14 cellular contexts compared by ENCODE assay signal in the genomic region with DNA sequence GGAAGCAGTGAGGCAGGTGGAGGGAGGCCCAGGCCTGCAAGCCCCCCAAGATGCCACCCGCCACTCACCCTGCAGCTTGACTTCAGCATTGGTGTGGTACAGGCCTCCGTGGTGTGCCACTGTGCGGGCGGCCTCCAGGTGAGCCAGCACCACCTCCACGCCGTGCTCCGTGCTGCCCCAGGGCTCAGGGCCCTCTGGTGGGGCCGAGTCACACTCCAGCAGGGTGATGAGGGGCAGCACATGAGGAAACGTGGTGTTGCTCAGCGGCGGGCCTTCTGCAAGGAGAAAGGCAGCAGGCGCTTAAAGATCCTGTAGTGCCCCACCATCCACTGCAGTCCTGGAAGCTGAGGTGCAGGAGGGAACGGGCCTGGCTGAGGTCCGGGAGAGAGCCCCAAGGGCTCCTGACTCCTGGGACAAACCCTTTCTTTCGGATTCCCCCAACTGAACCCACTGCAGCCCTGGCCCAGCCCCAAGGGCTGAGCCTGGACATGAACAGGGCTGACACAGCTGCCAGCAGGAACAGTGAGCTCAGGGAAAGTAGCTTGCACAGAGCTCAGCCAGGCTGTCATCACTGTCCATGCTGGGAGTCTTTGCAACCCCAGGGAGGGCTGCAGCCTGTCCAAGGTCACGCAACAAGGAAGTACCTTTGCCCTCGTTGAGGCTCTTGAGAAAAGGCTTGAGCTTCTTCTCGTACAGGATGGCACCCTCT. TPM values are rescaled to one million over a fixed set of nuclear protein-coding genes. Genes with fewer than 3 reads are reported as not detected.
DNase-seq lines count a peak whose midpoint lies in the region; ATAC-seq and TF ChIP-seq lines count a peak whose summit lies in the region.
"Had no signal": no experiment of that assay in that cellular context is flagged by ENCODE, and none has a peak within 500 bp of the region (broad histone marks: within the 10 kb centered on the region; RNA-seq: fewer than 3 reads in every experiment).

No MANE protein-coding gene starts in this region.

- POLR2A ChIA-PET in IMR-90 (lab: Charles Lee; ENCODE audit: unreplicated experiment): no interaction called here
- POLR2A ChIA-PET in CD8-positive, alpha-beta memory T cell (lab: Charles Lee): no interaction called here

- peak overlapping the region; percentile 82 to 91 for H3K27ac Mint-ChIP-seq in effector memory CD8-positive, alpha-beta T cell
- peak overlapping the region in 1 of 8 donors; percentile 68 for H3K27ac Mint-ChIP-seq in CD8-positive, alpha-beta memory T cell
- H3K27ac Mint-ChIP-seq: activated naive CD4-positive, alpha-beta T cell treated with anti-CD3 and anti-CD28 coated beads, Interleukin-2, amount 10 ng/mL, durations not matched to agents 7 days and 5 days; CD8-positive, alpha-beta T cell; HFFc6 had no signal

- no peak overlapping the region for H2BK120ac ChIP-seq in IMR-90 (ENCODE audit: low read depth, low read length)

- H3K9me3 Mint-ChIP-seq in effector memory CD8-positive, alpha-beta T cell: no peaks in the 10 kb centered on the region
- no peaks in the 10 kb centered on the region for H3K9me3 Mint-ChIP-seq in CD8-positive, alpha-beta memory T cell
- H3K9me3 Mint-ChIP-seq: activated naive CD4-positive, alpha-beta T cell treated with anti-CD3 and anti-CD28 coated beads, Interleukin-2, amount 10 ng/mL, durations not matched to agents 7 days and 5 days; CD8-positive, alpha-beta T cell; HFFc6 had no signal

- peak overlapping the region; percentile 56 for H2AFZ ChIP-seq in IMR-90 (replicated peaks; ENCODE audit: low read length, poor library complexity)

- H3K4me2 ChIP-seq in IMR-90 (ENCODE audit: low read depth, low read length): no peak overlapping the region

- H4K91ac ChIP-seq in IMR-90 (ENCODE audit: insufficient read depth, low read depth, low read length): no peak overlapping the region

- no peak for ATAC-seq in IMR-90 (ENCODE audit: low read depth)
- ATAC-seq in effector memory CD8-positive, alpha-beta T cell (replicated peaks): no peak
- ATAC-seq: CD8-positive, alpha-beta T cell had no signal

- 81% methylated on average over 13 of the region's 18 CpGs; no CpG with 5 or more reads in 1 of the 2 experiments for WGBS in IMR-90 (ENCODE audit: extremely low coverage in 2 of 2, insufficient read length in 1 of 2), 2 experiments
- WGBS in testis, 2 donors: 68 to 77% methylated on average over 8 to 18 of the region's 18 CpGs

- H3K36me3 Mint-ChIP-seq in effector memory CD8-positive, alpha-beta T cell (ENCODE audit: insufficient read depth): peaks cover 88% of the 10 kb centered on the region
- peaks cover 0 to 67% (median 11%) of the 10 kb centered on the region in 3 donors for H3K36me3 Mint-ChIP-seq in CD8-positive, alpha-beta memory T cell

- no peak for TF ChIP-seq RAD21 in IMR-90 (IDR thresholded peaks at IDR 0.05; ENCODE audit: low read length)

- no peak overlapping the region for H3K14ac ChIP-seq in IMR-90 (replicated peaks; ENCODE audit: low read depth, low read length)

- no peaks in the 10 kb centered on the region for H3K79me1 ChIP-seq in IMR-90 (ENCODE audit: low read depth in 1 of 2, low read length in 2 of 2)

- H3K27ac ChIP-seq in IMR-90 (ENCODE audit: insufficient read depth, low read length) (no peak overlapping the region), layer of hippocampus (ENCODE audit: low read depth, low read length) (peak overlapping the region; percentile 22), testis (peak overlapping the region in 1 of 2 donors; percentile 61)
- no peak overlapping the region for H3K27ac ChIP-seq in CD8-positive, alpha-beta memory T cell (ENCODE audit: low read depth, low read length)

- 0 out of 2 replicates have a peak, but pooled peaks cover 5% of the 10 kb centered on the region for H3K9me1 ChIP-seq in IMR-90 (ENCODE audit: insufficient read depth, low read length)

- peaks cover 3% of the 10 kb centered on the region in 2 donors for H3K4me1 Mint-ChIP-seq in effector memory CD8-positive, alpha-beta T cell (ENCODE audit: low read depth in 2 of 2)
- H3K4me1 Mint-ChIP-seq in CD8-positive, alpha-beta memory T cell: peaks cover 6 to 12% (median 10%) of the 10 kb centered on the region in 3 donors

- H2BK20ac ChIP-seq in IMR-90 (ENCODE audit: low read depth, low read length): peak overlapping the region; percentile 23; the same call in 1 of the 2 replicates

- dilution Hi-C loops in IMR-90 (cut with HindIII; ENCODE audit: low sequenced_read_pairs, unreplicated experiment): no loop called here

- H3K9ac ChIP-seq in IMR-90 (ENCODE audit: low read depth, low read length): no peak overlapping the region

- peak overlapping the region; percentile 50 for H2AK9ac ChIP-seq in IMR-90 (replicated peaks; ENCODE audit: low read depth, low read length, poor library complexity)

- in situ Hi-C loops in IMR-90 (cut with MboI; ENCODE audit: low sequenced_read_pairs): loop anchor here (5.0 kb wide), 1 partner anchor 43 kb away; no protein-coding TSS in a partner anchor

- H3K56ac ChIP-seq in IMR-90 (ENCODE audit: extremely low read depth, insufficient read depth, low read length): no peak overlapping the region

- BruUV-seq in IMR-90 (replicated peaks; lab: Mats Ljungman, UMichigan): no TSS peak

- peaks cover 7% of the 10 kb centered on the region; the same call in 1 of the 2 replicates for H4K20me1 ChIP-seq in IMR-90 (ENCODE audit: insufficient read depth, low read length)

- TF ChIP-seq POLR2A in IMR-90 (IDR thresholded peaks at IDR 0.05; ENCODE audit: low read depth, low read length) (no peak), testis (IDR thresholded peaks at IDR 0.05) (no peak)

- H3K4me3 Mint-ChIP-seq in effector memory CD8-positive, alpha-beta T cell: no peak overlapping the region
- H3K4me3 Mint-ChIP-seq in CD8-positive, alpha-beta memory T cell: no peak overlapping the region
- H3K4me3 Mint-ChIP-seq: activated naive CD4-positive, alpha-beta T cell treated with anti-CD3 and anti-CD28 coated beads, Interleukin-2, amount 10 ng/mL, durations not matched to agents 7 days and 5 days; CD8-positive, alpha-beta T cell; HFFc6 had no signal

- H2AK5ac ChIP-seq in IMR-90 (ENCODE audit: low read depth, low read length): peak overlapping the region; percentile 61; the same call in 1 of the 2 replicates

- DNase-seq in IMR-90: no peak
- DNase-seq in effector memory CD8-positive, alpha-beta T cell: no peak
- DNase-seq in testis: peak; percentile 36
- no peak for DNase-seq in CD8-positive, alpha-beta memory T cell
- DNase-seq in effector CD8-positive, alpha-beta T cell (lab: John Stamatoyannopoulos, UW): no peak
- DNase-seq in inferior parietal cortex (ENCODE audit: extremely low spot score): no peak
- no peak for DNase-seq in DMS79 (lab: John Stamatoyannopoulos, UW)
- DNase-seq: activated naive CD4-positive, alpha-beta T cell treated with anti-CD3 and anti-CD28 coated beads, Interleukin-2, amount 10 ng/mL, durations not matched to agents 7 days and 5 days; CD8-positive, alpha-beta T cell; central memory CD4-positive, alpha-beta T cell; occipital lobe had no signal

- H3K9me3 ChIP-seq in IMR-90 (ENCODE audit: control insufficient read depth, insufficient read depth, low read length) (no peaks in the 10 kb centered on the region), testis (no peaks in the 10 kb centered on the region)
- H3K9me3 ChIP-seq in CD8-positive, alpha-beta memory T cell (ENCODE audit: low read length): no peaks in the 10 kb centered on the region

- no peak for TF ChIP-seq CTCF in IMR-90 (conservative IDR thresholded peaks at IDR 0.05; ENCODE audit: low read depth, low read length)
- no peak for TF ChIP-seq CTCF in testis (IDR thresholded peaks at IDR 0.05)

- intact Hi-C loops in IMR-90 (cut with micrococcal nuclease): loop anchor here (5.0 kb wide), 1 partner anchor 378 kb away; no protein-coding TSS in a partner anchor
- intact Hi-C loops in testis (cut with DNase I; ENCODE audit: low total_unique reads): loop anchor here (5.0 to 10.0 kb wide), 3 partner anchors 43 to 178 kb away; partner anchors contain the start of genes AK1 and ST6GALNAC4

- H3K36me3 ChIP-seq in IMR-90 (ENCODE audit: control insufficient read depth, insufficient read depth, low read length): no peaks in the 10 kb centered on the region
- H3K36me3 ChIP-seq in testis (ENCODE audit: low read depth, missing control alignments): no peaks in the 10 kb centered on the region
- H3K36me3 ChIP-seq in CD8-positive, alpha-beta memory T cell (ENCODE audit: insufficient read depth, low read length): peaks cover 14% of the 10 kb centered on the region

- no peak overlapping the region for H4K8ac ChIP-seq in IMR-90 (ENCODE audit: low read depth in 2 of 2, low read length in 2 of 2)

- no peak overlapping the region for H4K5ac ChIP-seq in IMR-90 (ENCODE audit: low read depth, low read length)

- CTCF ChIA-PET in IMR-90 (lab: Yijun Ruan, JAX): interaction anchor here (1.4 kb wide), 1 partner anchor 23 kb away, joined by 4 read pairs; no protein-coding TSS in a partner anchor
- CTCF ChIA-PET in CD8-positive, alpha-beta memory T cell (lab: Charles Lee): interaction anchor here (0.9 to 1.4 kb wide), 2 partner anchors 29 to 131 kb away, joined by 3 read pairs; no protein-coding TSS in a partner anchor

- H3K23ac ChIP-seq in IMR-90 (ENCODE audit: low read depth, low read length): peak overlapping the region; percentile 9; the same call in 1 of the 2 replicates

- H3K27me3 ChIP-seq in IMR-90 (ENCODE audit: control insufficient read depth, insufficient read depth, low read length) (peaks cover 8% of the 10 kb centered on the region; the same call in 1 of the 2 replicates), layer of hippocampus (ENCODE audit: control insufficient read depth, insufficient read depth, low read length) (no peaks in the 10 kb centered on the region), testis (no peaks in the 10 kb centered on the region)
- no peaks in the 10 kb centered on the region for H3K27me3 ChIP-seq in CD8-positive, alpha-beta memory T cell (ENCODE audit: insufficient read depth, low read length, poor library complexity, severe bottlenecking)

- no peak overlapping the region for H3K18ac ChIP-seq in IMR-90 (ENCODE audit: low read depth, low read length)

- H3K27me3 Mint-ChIP-seq in effector memory CD8-positive, alpha-beta T cell: no peaks in the 10 kb centered on the region
- no peaks in the 10 kb centered on the region for H3K27me3 Mint-ChIP-seq in CD8-positive, alpha-beta memory T cell
- H3K27me3 Mint-ChIP-seq: activated naive CD4-positive, alpha-beta T cell treated with anti-CD3 and anti-CD28 coated beads, Interleukin-2, amount 10 ng/mL, durations not matched to agents 7 days and 5 days had no signal

- H2BK15ac ChIP-seq in IMR-90 (ENCODE audit: low read depth, low read length): no peak overlapping the region

- H3K4me3 ChIP-seq in IMR-90 (ENCODE audit: insufficient read depth, low read depth, low read length) (no peak overlapping the region), testis (no peak overlapping the region)
- H3K4me3 ChIP-seq in CD8-positive, alpha-beta memory T cell (ENCODE audit: low read length): no peak overlapping the region

- peak overlapping the region; percentile 10; the same call in 1 of the 2 replicates for H3K4ac ChIP-seq in IMR-90 (ENCODE audit: low read depth, low read length)

- H2BK5ac ChIP-seq in IMR-90 (ENCODE audit: low read depth, low read length, poor library complexity, severe bottlenecking): no peak overlapping the region

- H3K4me1 ChIP-seq in IMR-90 (ENCODE audit: control insufficient read depth, insufficient read depth, low read length): no peaks in the 10 kb centered on the region
- H3K4me1 ChIP-seq in testis: peaks cover 13% of the 10 kb centered on the region
- H3K4me1 ChIP-seq in CD8-positive, alpha-beta memory T cell (ENCODE audit: insufficient read depth, low read length): peaks cover 7% of the 10 kb centered on the region

RNA-seq across cellular contexts. Expression of gene TOR2A, which starts 4.7 kb away (rescaled TPM):
- total RNA-seq in IMR-90 (2012; rRNA removed) (0.90 and 1.1 TPM in 2 replicates), testis (10 to 100 TPM; 28.7 to 32.0 TPM)
- polyA plus RNA-seq in IMR-90 (2012; rRNA removed) (12.5 and 12.9 TPM in 2 replicates), testis (ENCODE audit: insufficient read depth, low read depth, low replicate concordance) (30.4 TPM)
- polyA plus RNA-seq in IMR-90 (2012; cell fraction: cytosol; rRNA removed): 10.1 and 16.2 TPM in 2 replicates
- polyA plus RNA-seq in IMR-90 (2012; cell fraction: nucleus; rRNA removed; ENCODE audit: low replicate concordance): 10.8 and 25.9 TPM in 2 replicates
- 10 to 100 TPM; 30.7 to 33.7 TPM for total RNA-seq in CD8-positive, alpha-beta memory T cell
- polyA plus RNA-seq in CD8-positive, alpha-beta memory T cell: 37.0 TPM

RNA-seq across cellular contexts. Expression of gene TTC16, which starts 23.9 kb away (rescaled TPM):
- not detected in 2 replicates for total RNA-seq in IMR-90 (2012; rRNA removed)
- 0.02 and 0.03 TPM in 2 replicates for polyA plus RNA-seq in IMR-90 (2012; rRNA removed)
- 0.03 TPM in 1 of 2 replicates, not detected in the other for polyA plus RNA-seq in IMR-90 (2012; cell fraction: cytosol; rRNA removed)
- 0.08 and 0.11 TPM in 2 replicates for polyA plus RNA-seq in IMR-90 (2012; cell fraction: nucleus; rRNA removed; ENCODE audit: low replicate concordance)
- total RNA-seq in testis: 10 to 100 TPM; 25.0 to 32.7 TPM
- 46.2 TPM for polyA plus RNA-seq in testis (ENCODE audit: insufficient read depth, low read depth, low replicate concordance)
- 1 to 10 TPM; 1.6 to 1.8 TPM for total RNA-seq in CD8-positive, alpha-beta memory T cell
- 7.1 TPM for polyA plus RNA-seq in CD8-positive, alpha-beta memory T cell
- total RNA-seq: epithelial cell of proximal tubule, HFFc6, occipital lobe had no signal

RNA-seq across cellular contexts. Expression of gene PTRH1, which starts 24.3 kb away (rescaled TPM):
- total RNA-seq in IMR-90 (2012; rRNA removed): 5.4 and 8.3 TPM in 2 replicates
- polyA plus RNA-seq in IMR-90 (2012; rRNA removed): 14.8 and 16.3 TPM in 2 replicates
- 34.6 and 35.1 TPM in 2 replicates for polyA plus RNA-seq in IMR-90 (2012; cell fraction: cytosol; rRNA removed)
- polyA plus RNA-seq in IMR-90 (2012; cell fraction: nucleus; rRNA removed; ENCODE audit: low replicate concordance): 8.9 and 24.0 TPM in 2 replicates
- total RNA-seq in testis: 10 to 100 TPM; 19.0 to 24.5 TPM
- 18.2 TPM for polyA plus RNA-seq in testis (ENCODE audit: insufficient read depth, low read depth, low replicate concordance)
- 10 to 100 TPM; 34.4 to 35.9 TPM for total RNA-seq in CD8-positive, alpha-beta memory T cell
- polyA plus RNA-seq in CD8-positive, alpha-beta memory T cell: 40.7 TPM

RNA-seq across cellular contexts. Expression of gene CFAP157, which starts 33.0 kb away (rescaled TPM):
- total RNA-seq in IMR-90 (2012; rRNA removed): not detected in 2 replicates
- polyA plus RNA-seq in IMR-90 (2012; rRNA removed): 0.04 TPM in 1 of 2 replicates, not detected in the other
- not detected in 2 replicates for polyA plus RNA-seq in IMR-90 (2012; cell fraction: cytosol; rRNA removed)
- polyA plus RNA-seq in IMR-90 (2012; cell fraction: nucleus; rRNA removed; ENCODE audit: low replicate concordance): 0.34 and 0.41 TPM in 2 replicates
- 10 to 100 TPM; 11.6 to 26.5 TPM for total RNA-seq in testis
- polyA plus RNA-seq in testis (ENCODE audit: insufficient read depth, low read depth, low replicate concordance): 30.6 TPM
- not detected for total RNA-seq in CD8-positive, alpha-beta memory T cell
- 0.33 TPM for polyA plus RNA-seq in CD8-positive, alpha-beta memory T cell
- total RNA-seq: epithelial cell of proximal tubule had no signal

RNA-seq across cellular contexts. Expression of gene SH2D3C, which starts 38.7 kb away (rescaled TPM):
- total RNA-seq in IMR-90 (2012; rRNA removed) (under 0.01 and 0.28 TPM in 2 replicates), testis (1 to 10 TPM; 6.6 to 9.6 TPM)
- polyA plus RNA-seq in IMR-90 (2012; rRNA removed) (0.22 and 0.24 TPM in 2 replicates), testis (ENCODE audit: insufficient read depth, low read depth, low replicate concordance) (8.8 TPM)
- polyA plus RNA-seq in IMR-90 (2012; cell fraction: cytosol; rRNA removed): 0.06 and 0.38 TPM in 2 replicates
- 0.05 and 0.29 TPM in 2 replicates for polyA plus RNA-seq in IMR-90 (2012; cell fraction: nucleus; rRNA removed; ENCODE audit: low replicate concordance)
- 10 to 100 TPM; 13.9 to 14.1 TPM for total RNA-seq in CD8-positive, alpha-beta memory T cell
- 50.7 TPM for polyA plus RNA-seq in CD8-positive, alpha-beta memory T cell
- total RNA-seq: epithelial cell of proximal tubule, HFFc6 had no signal

Comparison
In these comparisons a context has a peak if more than half of its experiments do, and no peak if none do; other contexts are left out.
1. RNA of gene TOR2A, which starts 4.7 kb away (total RNA-seq): 30.7 to 33.7 TPM in CD8-positive, alpha-beta memory T cell and 28.7 to 32.0 TPM in testis; 0.90 to 1.1 TPM in IMR-90; every median in the first group is over 10 times any median in the second.
2. RNA of gene TTC16, which starts 23.9 kb away (total RNA-seq): 25.0 to 32.7 TPM in testis; 1.6 to 1.8 TPM in CD8-positive, alpha-beta memory T cell and not detected in IMR-90; every median in the first group is over 4 times any median in the second.